Comparison of ENCODE assay signal across 8 cellular contexts in the genomic region with DNA sequence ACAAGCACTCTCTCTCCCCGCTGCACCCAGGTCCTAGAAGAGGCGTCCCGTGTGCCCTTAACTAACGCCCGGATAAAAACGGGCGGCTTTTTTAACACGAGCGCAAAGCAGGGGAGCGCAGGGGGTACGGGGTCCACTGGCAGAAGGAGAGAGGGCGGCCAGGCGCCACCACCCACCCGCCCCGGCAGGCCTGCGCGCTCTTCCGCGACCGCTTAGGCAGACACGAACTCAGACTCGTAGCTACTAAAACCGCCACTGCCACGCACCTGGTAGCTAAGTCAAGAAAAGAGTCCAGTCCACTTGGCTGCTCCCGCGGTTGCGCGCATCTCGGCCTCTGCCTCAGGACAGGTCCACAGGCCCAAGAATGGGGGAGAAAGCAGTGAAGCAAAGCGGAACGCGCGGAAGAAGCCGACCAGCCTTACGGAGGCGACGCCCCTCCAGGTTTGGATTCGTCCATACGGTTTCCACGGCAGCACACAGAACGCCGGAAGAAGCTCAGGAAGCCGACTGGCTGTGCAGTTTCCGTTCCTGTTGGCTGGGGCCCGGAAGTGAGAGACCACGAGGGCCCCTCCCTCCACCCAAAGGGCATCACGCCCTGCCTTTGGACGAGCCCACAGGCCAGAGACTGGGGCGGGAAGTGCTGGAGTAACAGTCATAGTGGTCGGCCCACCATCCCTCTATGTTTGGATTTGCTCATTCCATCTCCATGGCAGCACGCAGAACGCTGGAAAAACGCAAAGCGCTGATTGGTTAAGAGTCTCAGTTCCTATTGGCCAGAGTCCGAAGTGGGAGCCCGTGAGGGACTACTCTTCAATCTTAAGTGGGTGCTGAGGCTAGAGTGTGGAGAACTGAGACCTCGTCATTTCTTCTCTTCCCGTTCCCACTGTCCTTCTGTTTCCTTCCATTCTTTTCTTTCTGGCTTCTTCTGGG. TPM values are rescaled to one million over a fixed set of nuclear protein-coding genes. Genes with fewer than 3 reads are reported as not detected.
DNase-seq lines count a peak whose midpoint lies in the region; ATAC-seq, FAIRE-seq and TF ChIP-seq lines count a peak whose summit lies in the region.

A gene (minus strand): TSS at position 354 of the 930 bp plus-strand sequence. CDS start 7,344 bp downstream, outside the sequence.

- peak; percentile 91 for ATAC-seq in GM19372 (IDR thresholded peaks at IDR 0.05; ENCODE audit: low read depth, unreplicated experiment)
- ATAC-seq in HG03558 (IDR thresholded peaks at IDR 0.05; ENCODE audit: extremely low read depth, unreplicated experiment), result peak; percentile 88
- ATAC-seq in HepG2, result peak; percentile 93

- BruUV-seq in HepG2 (replicated peaks; lab: Mats Ljungman, UMichigan), result no TSS peak

- peak within 1 kb of the TSS; percentile 69 for H3K9ac ChIP-seq in HepG2 (ENCODE audit: insufficient read depth, low read depth, low read length)

- under 1% methylated on average over 33 of the region's 58 CpGs for WGBS in HepG2 (ENCODE audit: low lambda C conversion rate)

- peak within 1 kb of the TSS; percentile 97 for H2AFZ ChIP-seq in HepG2 (ENCODE audit: low read length)

- H3K27ac ChIP-seq in HepG2 (ENCODE audit: extremely low read length, insufficient read depth, low read length), result peak within 1 kb of the TSS; percentile 75

- in situ Hi-C loops in HepG2 (cut with HindIII; ENCODE audit: extremely low pct_ligation_motif_present, low pct_unique_long_range_greater_than_20kb), result no loop called here

- peak within 1 kb of the TSS; percentile 70 to 88 (median 87) for H3K4me3 ChIP-seq in HepG2 (replicated peaks in 1 of 3; ENCODE audit: insufficient read depth in 1 of 3, low read depth in 2 of 3, low read length in 3 of 3)

- TF ChIP-seq RAD21 in HepG2 (CRISPR knock-in tag; IDR thresholded peaks at IDR 0.05), result peak; percentile 23; the same call in 1 of the 2 replicates

- POLR2A ChIA-PET in HepG2 (lab: Yijun Ruan, JAX), result interaction anchor here (0.8 to 1.0 kb wide), 5 partner anchors 74 to 198 kb away, joined by 3 to 5 read pairs (median 4); no protein-coding TSS in a partner anchor

- CTCF ChIA-PET in HepG2 (lab: Yijun Ruan, JAX; ENCODE audit: low intra/inter-chr PET ratio, low total read pairs), result no interaction called here

- TF ChIP-seq CTCF in HepG2 (CRISPR knock-in tag; IDR thresholded peaks at IDR 0.05), result no peak

- no peaks in the 10 kb centered on the region for H3K9me3 ChIP-seq in HepG2 (ENCODE audit: low read length)

- peaks cover 16% of the 10 kb centered on the region for H3K4me1 ChIP-seq in HepG2 (ENCODE audit: insufficient read depth, low read length)

- TF ChIP-seq EP300 in HepG2 (IDR thresholded peaks at IDR 0.05; ENCODE audit: low read depth in 2 of 2, low read length in 2 of 2) (peak in 1 of 2 experiments; percentile 34; a peak in 1 of 4 replicates), HepG2 (CRISPR knock-in tag; IDR thresholded peaks at IDR 0.05; ENCODE audit: borderline replicate concordance) (peak; percentile 45; the same call in 1 of the 2 replicates)

- DNase-seq in C1 segment of cervical spinal cord (lab: John Stamatoyannopoulos, UW) (peak; percentile 81 to 99 (median 96)), NCI-H748 treated with DMSO at 0.1 percent for 48 hours (lab: John Stamatoyannopoulos, UW) (peak; percentile 98), dermis blood vessel endothelial cell (peak; percentile 100), HepG2 (ENCODE audit: low spot score) (peak; percentile 98)
- peak; percentile 90 to 92 for DNase-seq in activated CD4-positive, alpha-beta T cell treated with anti-CD3 and anti-CD28 coated beads, Interleukin-2, amount 50 U/mL, for 4 hours
- DNase-seq in stimulated activated CD4-positive, alpha-beta T cell treated with anti-CD3 and anti-CD28 coated beads, Interleukin-4, amount 100 ng/mL, for 1 hour, result peak; percentile 88

- TF ChIP-seq POLR2A in HepG2 (IDR thresholded peaks at IDR 0.05; ENCODE audit: insufficient read depth in 1 of 2, low read depth in 2 of 2, low read length in 2 of 2), result peak; percentile 63 to 72

- peaks cover 5% of the 10 kb centered on the region for H3K79me2 ChIP-seq in HepG2 (ENCODE audit: insufficient read depth, low read length)

- peak within 1 kb of the TSS; percentile 85 for H3K4me2 ChIP-seq in HepG2 (ENCODE audit: low read depth, low read length)

- no peaks in the 10 kb centered on the region for H4K20me1 ChIP-seq in HepG2 (ENCODE audit: insufficient read depth, low read length)

- peaks cover 0 to 10% of the 10 kb centered on the region in 2 experiments; a peak in 2 of 5 replicates for H3K27me3 ChIP-seq in HepG2 (ENCODE audit: control insufficient read depth in 1 of 2, insufficient read depth in 2 of 2, low read length in 2 of 2)

- peak; percentile 99 for FAIRE-seq in HepG2 (lab: Jason Lieb, UNC)

- H3K36me3 ChIP-seq in HepG2 (replicated peaks in 1 of 2; ENCODE audit: control insufficient read depth in 1 of 2, insufficient read depth in 2 of 2, low read length in 2 of 2), result no peaks in the 10 kb centered on the region

- intact Hi-C loops in HepG2 (cut with micrococcal nuclease; ENCODE audit: unreplicated experiment), result loop anchor here (1.0 kb wide), 1 partner anchor 137 kb away; no protein-coding TSS in a partner anchor

TF ChIP-seq in HepG2, 621 proteins besides CTCF, POLR2A, EP300 and RAD21 (continues in another document):
- no peak for TF ChIP-seq WIZ (CRISPR knock-in tag; IDR thresholded peaks at IDR 0.05)
- TF ChIP-seq, protein P1, sequence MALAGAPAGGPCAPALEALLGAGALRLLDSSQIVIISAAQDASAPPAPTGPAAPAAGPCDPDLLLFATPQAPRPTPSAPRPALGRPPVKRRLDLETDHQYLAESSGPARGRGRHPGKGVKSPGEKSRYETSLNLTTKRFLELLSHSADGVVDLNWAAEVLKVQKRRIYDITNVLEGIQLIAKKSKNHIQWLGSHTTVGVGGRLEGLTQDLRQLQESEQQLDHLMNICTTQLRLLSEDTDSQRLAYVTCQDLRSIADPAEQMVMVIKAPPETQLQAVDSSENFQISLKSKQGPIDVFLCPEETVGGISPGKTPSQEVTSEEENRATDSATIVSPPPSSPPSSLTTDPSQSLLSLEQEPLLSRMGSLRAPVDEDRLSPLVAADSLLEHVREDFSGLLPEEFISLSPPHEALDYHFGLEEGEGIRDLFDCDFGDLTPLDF (CRISPR knock-in tag; IDR thresholded peaks at IDR 0.05), result no peak
- no peak for TF ChIP-seq ZNF136 (CRISPR knock-in tag; IDR thresholded peaks at IDR 0.05; ENCODE audit: low read depth)
- no peak for TF ChIP-seq THYN1 (CRISPR knock-in tag; IDR thresholded peaks at IDR 0.05; ENCODE audit: borderline replicate concordance, low read depth)
- peak; percentile 99 for TF ChIP-seq MXD4 (CRISPR knock-in tag; IDR thresholded peaks at IDR 0.05)
- no peak for TF ChIP-seq ZNF780A (CRISPR knock-in tag; IDR thresholded peaks at IDR 0.05)
- peak; percentile 73 for TF ChIP-seq SRSF1 (optimal IDR thresholded peaks at IDR 0.05; ENCODE audit: low read depth, low read length)

RNA-seq across cellular contexts. Expression of the gene that starts here (rescaled TPM):
- total RNA-seq in dermis blood vessel endothelial cell, result 6.3 and 25.2 TPM in 2 replicates
- total RNA-seq in HepG2 (2016; rRNA removed; fragmentation: Illumina TruSeq; extraction: Trizol), result 9.0 and 11.8 TPM in 2 replicates
- 8.1 and 9.0 TPM in 2 replicates for total RNA-seq in HepG2 (2016; cell fraction: cytosol; rRNA removed; fragmentation: Illumina TruSeq; extraction: Trizol; ENCODE audit: low read depth)
- 10.5 and 11.3 TPM in 2 replicates for total RNA-seq in HepG2 (2016; cell fraction: insoluble cytoplasmic fraction; rRNA removed; fragmentation: Illumina TruSeq; extraction: Trizol)
- 10.1 and 11.3 TPM in 2 replicates for total RNA-seq in HepG2 (2016; cell fraction: membrane; rRNA removed; fragmentation: Illumina TruSeq; extraction: Trizol)
- 30.1 and 34.2 TPM in 2 replicates for total RNA-seq in HepG2 (2016; cell fraction: nucleus; rRNA removed; fragmentation: Illumina TruSeq; extraction: Trizol)
- polyA plus RNA-seq in HepG2 (2011; rRNA removed), result 4.8 and 6.7 TPM in 2 replicates
- 3.2 and 4.8 TPM in 2 replicates for polyA plus RNA-seq in HepG2 (2011; cell fraction: cytosol; rRNA removed)
- 3.9 and 4.0 TPM in 2 replicates for polyA plus RNA-seq in HepG2 (2011; cell fraction: nucleus; rRNA removed)
- polyA plus RNA-seq in HepG2 (2012), result 5.1 and 6.6 TPM in 2 replicates
- polyA plus RNA-seq in HepG2 (2016; cell fraction: cytosol; fragmentation: Illumina TruSeq; extraction: Trizol; ENCODE audit: low read depth), result 3.7 and 4.0 TPM in 2 replicates
- 5.0 and 5.8 TPM in 2 replicates for polyA plus RNA-seq in HepG2 (2016; cell fraction: insoluble cytoplasmic fraction; fragmentation: Illumina TruSeq; extraction: Trizol; ENCODE audit: low read depth)
- polyA plus RNA-seq in HepG2 (2016; cell fraction: membrane; fragmentation: Illumina TruSeq; extraction: Trizol; ENCODE audit: low read depth), result 5.0 TPM in 2 replicates
- 4.6 and 4.8 TPM in 2 replicates for polyA plus RNA-seq in HepG2 (2016; cell fraction: nucleus; fragmentation: Illumina TruSeq; extraction: Trizol; ENCODE audit: insufficient read depth, low read depth)
- polyA minus RNA-seq in HepG2 (2011; rRNA and poly(A)+ RNA removed; ENCODE audit: low replicate concordance), result 11.5 and 14.4 TPM in 2 replicates
- 2.4 and 2.8 TPM in 2 replicates for polyA minus RNA-seq in HepG2 (2011; cell fraction: cytosol; rRNA and poly(A)+ RNA removed)
- polyA minus RNA-seq in HepG2 (2011; cell fraction: nucleus; rRNA and poly(A)+ RNA removed), result 34.6 and 36.6 TPM in 2 replicates

Comparison
In these comparisons a context has a peak if more than half of its experiments do, and no peak if none do; other contexts are left out.
1. Peak in every context shown above with its lines: DNase-seq, ATAC-seq, H3K4me3 ChIP-seq and H3K27ac ChIP-seq.